18 cellular contexts compared by ENCODE assay signal in genomic region chr18:11203998-11204397, GRCh38. TPM values are rescaled to one million over a fixed set of nuclear protein-coding genes. Genes with fewer than 3 reads are reported as not detected.
DNase-seq lines count a peak whose midpoint lies in the region; ATAC-seq and TF ChIP-seq lines count a peak whose summit lies in the region.
"Had no signal": no experiment of that assay in that cellular context is flagged by ENCODE, and none has a peak within 500 bp of the region (broad histone marks: within the 10 kb centered on the region; RNA-seq: fewer than 3 reads in every experiment).

No MANE protein-coding gene starts in this region.

- H4K20me1 ChIP-seq in GM23338 (replicated peaks; ENCODE audit: insufficient read depth): no peaks in the 10 kb centered on the region

- no peak overlapping the region for H3K4me3 Mint-ChIP-seq in GM23338
- H3K4me3 Mint-ChIP-seq: CD4-positive, alpha-beta memory T cell; HFFc6 had no signal

- peak overlapping the region; percentile 38; the same call in 1 of the 2 replicates for H2AFZ ChIP-seq in GM23338

- H3K27me3 Mint-ChIP-seq in GM23338 (ENCODE audit: insufficient read depth, low read depth, poor library complexity): no peaks in the 10 kb centered on the region

- H3F3A ChIP-seq in GM23338 (replicated peaks; ENCODE audit: low read depth): no peaks in the 10 kb centered on the region

- ATAC-seq in GM23338: no peak
- ATAC-seq: GM12878 had no signal

- no peaks in the 10 kb centered on the region for H3K9me3 Mint-ChIP-seq in GM23338
- H3K9me3 Mint-ChIP-seq: HFFc6 had no signal

- no peak overlapping the region for H3K27ac Mint-ChIP-seq in GM23338
- H3K27ac Mint-ChIP-seq: CD4-positive, alpha-beta memory T cell; HFFc6 had no signal

- H3K4me1 Mint-ChIP-seq in GM23338: no peaks in the 10 kb centered on the region
- H3K4me1 Mint-ChIP-seq: CD4-positive, alpha-beta memory T cell had no signal

- in situ Hi-C loops in GM13976 (cut with MboI; ENCODE audit: low sequenced_read_pairs, unreplicated experiment): no loop called here

- H3K36me3 ChIP-seq in GM23338 (ENCODE audit: insufficient read depth): no peaks in the 10 kb centered on the region
- H3K36me3 ChIP-seq: HAP-1 had no signal

- no peak overlapping the region for H3K4me3 ChIP-seq in GM23338
- H3K4me3 ChIP-seq: GM12878, HAP-1 had no signal

- no peak overlapping the region for H3K4me2 ChIP-seq in GM23338

- H3K27ac ChIP-seq in GM23338 (ENCODE audit: low read depth): no peak overlapping the region

- no peaks in the 10 kb centered on the region for H3K79me2 ChIP-seq in GM23338 (replicated peaks; ENCODE audit: insufficient read depth)

- peaks cover 5% of the 10 kb centered on the region; the same call in 1 of the 2 replicates for H3K9me2 ChIP-seq in GM23338 (ENCODE audit: insufficient read depth)

- no peaks in the 10 kb centered on the region for H3K27me3 ChIP-seq in GM23338 (ENCODE audit: insufficient read depth)

- no peaks in the 10 kb centered on the region for H3K36me3 Mint-ChIP-seq in GM23338 (ENCODE audit: low read depth)
- H3K36me3 Mint-ChIP-seq: CD4-positive, alpha-beta memory T cell had no signal

- TF ChIP-seq CTCF in GM23338 (conservative IDR thresholded peaks at IDR 0.05; ENCODE audit: low read depth in 2 of 2) (no peak), GM13976 (IDR thresholded peaks at IDR 0.05; ENCODE audit: borderline replicate concordance, control extremely low read depth, extremely low read depth, insufficient read depth, missing control alignments) (no peak)

- no peaks in the 10 kb centered on the region for H3K4me1 ChIP-seq in GM23338 (ENCODE audit: insufficient read depth)
- H3K4me1 ChIP-seq: HAP-1 had no signal

- DNase-seq in DMS79 treated with DMSO at 0.1 percent for 48 hours (lab: John Stamatoyannopoulos, UW) (peak; percentile 6), DMS79 (lab: John Stamatoyannopoulos, UW) (no peak), GM23338 (ENCODE audit: low spot score) (no peak), NCI-H524 treated with DMSO at 0.1 percent for 48 hours (lab: John Stamatoyannopoulos, UW) (peak; percentile 64), DMS153 treated with DMSO at 0.1 percent for 48 hours (lab: John Stamatoyannopoulos, UW; ENCODE audit: unreplicated experiment) (no peak), glomerular visceral epithelial cell (ENCODE audit: extremely low spot score) (no peak), GM13976 (ENCODE audit: low spot score) (no peak)
- DNase-seq: 8988T; C1 segment of cervical spinal cord; Calu3; CD4-positive, alpha-beta memory T cell; COR-L47; EL; GDM1; GOT3; HFFc6 had no signal

TF ChIP-seq in GM23338, 12 proteins besides CTCF, POLR2A, EP300 and RAD21 (continues in another document):
- TF ChIP-seq ZNF331 (CRISPR knock-in tag; IDR thresholded peaks at IDR 0.05; ENCODE audit: low read depth) (no peak), STAT1 (IDR thresholded peaks at IDR 0.05; ENCODE audit: unreplicated experiment) (no peak), JUNB (IDR thresholded peaks at IDR 0.05; ENCODE audit: unreplicated experiment) (no peak), ZNF462 (CRISPR knock-in tag; IDR thresholded peaks at IDR 0.05) (no peak), POLR2AphosphoS5 (IDR thresholded peaks at IDR 0.05; ENCODE audit: low read depth) (no peak), REST (IDR thresholded peaks at IDR 0.05; ENCODE audit: unreplicated experiment) (no peak), ZNF114 (CRISPR knock-in tag; IDR thresholded peaks at IDR 0.05) (no peak), EZH2phosphoT487 (IDR thresholded peaks at IDR 0.05; ENCODE audit: unreplicated experiment) (no peak), EZH2 (IDR thresholded peaks at IDR 0.05; ENCODE audit: low read depth, unreplicated experiment) (no peak), CREB1 (CRISPR knock-in tag; IDR thresholded peaks at IDR 0.05; ENCODE audit: low read depth) (no peak), NANOG (IDR thresholded peaks at IDR 0.05; ENCODE audit: borderline replicate concordance) (no peak)

RNA-seq across cellular contexts. Expression of gene PIEZO2, which starts 54.6 kb away (rescaled TPM):
- 8.2 and 15.0 TPM in 2 replicates for total RNA-seq in GM23338 (2014; rRNA removed; shearing (Covaris generic))
- polyA plus RNA-seq in GM23338 (2016; fragmentation: Nextera tagmentation; extraction: Ambion mirVana): 3.9 and 4.8 TPM in 2 replicates
- total RNA-seq: CD4-positive, alpha-beta memory T cell; HFFc6 had no signal
- polyA plus RNA-seq: CD4-positive, alpha-beta memory T cell had no signal

Comparison
In these comparisons a context has a peak if more than half of its experiments do, and no peak if none do; other contexts are left out.
1. DNase-seq: peak in DMS79 treated with DMSO at 0.1 percent for 48 hours (single experiment) and NCI-H524 treated with DMSO at 0.1 percent for 48 hours (single experiment); none in DMS79 (single experiment), GM23338 (single experiment), DMS153 treated with DMSO at 0.1 percent for 48 hours (single experiment), glomerular visceral epithelial cell (single experiment) and GM13976 (single experiment).